Comparison of ENCODE assay signal across 24 cellular contexts in the genomic region with DNA sequence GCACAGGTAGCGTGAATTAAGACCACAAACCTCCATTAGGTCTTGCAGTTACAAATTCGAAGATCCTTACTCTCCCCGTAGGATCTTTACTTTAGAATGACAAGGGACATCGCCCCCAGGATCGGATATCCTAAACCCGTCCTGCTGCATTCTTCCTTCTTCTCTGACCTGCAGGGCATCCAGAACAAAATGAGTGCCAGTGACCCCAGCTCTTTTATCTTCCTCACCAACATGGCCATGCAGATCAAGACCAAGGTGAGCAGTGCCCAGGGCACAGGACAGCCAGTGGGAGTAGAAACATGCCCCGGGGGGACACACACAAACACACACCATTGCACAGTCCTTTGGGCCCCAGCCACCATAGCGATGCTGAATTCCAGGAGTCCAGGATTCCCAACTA. TPM values are rescaled to one million over a fixed set of nuclear protein-coding genes. Genes with fewer than 3 reads are reported as not detected.
DNase-seq lines count a peak whose midpoint lies in the region; ATAC-seq and TF ChIP-seq lines count a peak whose summit lies in the region.
"Had no signal": no experiment of that assay in that cellular context is flagged by ENCODE, and none has a peak within 500 bp of the region (broad histone marks: within the 10 kb centered on the region; RNA-seq: fewer than 3 reads in every experiment).

No MANE protein-coding gene starts in this region.

- H3K4me3 ChIP-seq in iPS DF 6.9 (ENCODE audit: low read length) (no peak overlapping the region), neutrophil (ENCODE audit: low read depth in 1 of 2, low read length in 1 of 2) (no peak overlapping the region)
- H3K4me3 ChIP-seq: A549, SJSA1 had no signal

- peaks cover 2% of the 10 kb centered on the region; the same call in 1 of the 2 replicates for H3K4me1 ChIP-seq in iPS DF 6.9 (ENCODE audit: control insufficient read depth, insufficient read depth, low read length)
- H3K4me1 ChIP-seq in neutrophil (ENCODE audit: control insufficient read depth in 1 of 2, insufficient read depth in 1 of 2, low read depth in 1 of 2, low read length in 1 of 2): peaks cover 29 to 57% of the 10 kb centered on the region in 2 experiments
- H3K4me1 ChIP-seq: A549, SJSA1 had no signal

- no peak overlapping the region for H3K4me3 Mint-ChIP-seq in T-helper 17 cell
- H3K4me3 Mint-ChIP-seq in activated naive CD8-positive, alpha-beta T cell treated with anti-CD3 and anti-CD28 coated beads, Interleukin-2, amount 50 U/mL, for 24 hours: no peak overlapping the region
- H3K4me3 Mint-ChIP-seq: CD8-positive, alpha-beta memory T cell had no signal

- WGBS in iPS DF 6.9 (ENCODE audit: insufficient coverage, insufficient read length): no CpG with 5 or more reads among the region's 8 CpGs

- H3K27me3 ChIP-seq in iPS DF 6.9 (ENCODE audit: control insufficient read depth, insufficient read depth, low read length): no peaks in the 10 kb centered on the region
- H3K27me3 ChIP-seq in neutrophil: no peaks in the 10 kb centered on the region
- H3K27me3 ChIP-seq: SJSA1 had no signal

- H3K36me3 Mint-ChIP-seq in T-helper 17 cell (ENCODE audit: low read depth): no peaks in the 10 kb centered on the region
- H3K36me3 Mint-ChIP-seq in activated naive CD8-positive, alpha-beta T cell treated with anti-CD3 and anti-CD28 coated beads, Interleukin-2, amount 50 U/mL, for 24 hours (ENCODE audit: low read depth): no peaks in the 10 kb centered on the region
- H3K36me3 Mint-ChIP-seq: CD8-positive, alpha-beta memory T cell had no signal

- peak; percentile 81 for DNase-seq in ELF-1 (ENCODE audit: low read depth, low spot score)
- DNase-seq in T-helper 17 cell: no peak
- peak; percentile 2 for DNase-seq in iPS DF 6.9 (ENCODE audit: low read depth, low spot score)
- no peak for DNase-seq in activated naive CD8-positive, alpha-beta T cell treated with anti-CD3 and anti-CD28 coated beads, Interleukin-2, amount 50 U/mL, for 24 hours
- DNase-seq in COR-L47 (lab: John Stamatoyannopoulos, UW): no peak
- no peak for DNase-seq in NCI-H2029 treated with DMSO at 0.1 percent for 48 hours (lab: John Stamatoyannopoulos, UW)
- DNase-seq in dedifferentiated amniotic fluid mesenchymal stem cell (ENCODE audit: extremely low spot score): no peak
- DNase-seq: CD8-positive, alpha-beta memory T cell; GOT3; NCI-H1092; NCI-H1436; NCI-H187; NCI-H2171 treated with DMSO at 0.1 percent for 48 hours; NCI-H345; NCI-H524 treated with DMSO at 0.1 percent for 48 hours; NCI-H774; Right ventricle myocardium superior had no signal

- TF ChIP-seq CTCF in neutrophil (IDR thresholded peaks at IDR 0.05): no peak

- peak overlapping the region; percentile 29 for H3K27ac Mint-ChIP-seq in T-helper 17 cell
- H3K27ac Mint-ChIP-seq in activated naive CD8-positive, alpha-beta T cell treated with anti-CD3 and anti-CD28 coated beads, Interleukin-2, amount 50 U/mL, for 24 hours: no peak overlapping the region
- H3K27ac Mint-ChIP-seq: CD8-positive, alpha-beta memory T cell had no signal

- H3K27ac ChIP-seq in iPS DF 6.9 (ENCODE audit: low read length) (no peak overlapping the region), neutrophil (peak overlapping the region; percentile 93)
- H3K27ac ChIP-seq: A549, C4-2B, SJSA1 had no signal

- no peaks in the 10 kb centered on the region for H3K27me3 Mint-ChIP-seq in T-helper 17 cell
- no peaks in the 10 kb centered on the region for H3K27me3 Mint-ChIP-seq in activated naive CD8-positive, alpha-beta T cell treated with anti-CD3 and anti-CD28 coated beads, Interleukin-2, amount 50 U/mL, for 24 hours

- H3K36me3 ChIP-seq in iPS DF 6.9 (ENCODE audit: control insufficient read depth, insufficient read depth, low read length) (no peaks in the 10 kb centered on the region), neutrophil (no peaks in the 10 kb centered on the region)
- H3K36me3 ChIP-seq: SJSA1 had no signal

- no peak for ATAC-seq in T-helper 17 cell
- ATAC-seq in activated naive CD8-positive, alpha-beta T cell treated with anti-CD3 and anti-CD28 coated beads, Interleukin-2, amount 50 U/mL, for 24 hours: no peak
- ATAC-seq: A549, HCT116 had no signal

- H3K4me1 Mint-ChIP-seq in T-helper 17 cell: peaks cover 3% of the 10 kb centered on the region
- no peaks in the 10 kb centered on the region for H3K4me1 Mint-ChIP-seq in activated naive CD8-positive, alpha-beta T cell treated with anti-CD3 and anti-CD28 coated beads, Interleukin-2, amount 50 U/mL, for 24 hours
- H3K4me1 Mint-ChIP-seq: CD8-positive, alpha-beta memory T cell had no signal

- H3K9me3 Mint-ChIP-seq in activated naive CD8-positive, alpha-beta T cell treated with anti-CD3 and anti-CD28 coated beads, Interleukin-2, amount 50 U/mL, for 24 hours: no peaks in the 10 kb centered on the region

- no peaks in the 10 kb centered on the region for H3K9me3 ChIP-seq in T-helper 17 cell (ENCODE audit: control insufficient read depth, low read length, poor library complexity, severe bottlenecking)
- H3K9me3 ChIP-seq in iPS DF 6.9 (ENCODE audit: control insufficient read depth, insufficient read depth, low read length): no peaks in the 10 kb centered on the region
- H3K9me3 ChIP-seq in neutrophil: no peaks in the 10 kb centered on the region
- H3K9me3 ChIP-seq: A549, SJSA1 had no signal

RNA-seq across cellular contexts. Expression of gene MPEG1, which starts 42.6 kb away (rescaled TPM):
- total RNA-seq in T-helper 17 cell: 10 to 100 TPM in 1 of 2 donors, 1 to 10 TPM in 1; 5.4 to 12.0 TPM
- total RNA-seq: G401, RPMI7951, SJSA1 had no signal

Comparison
In these comparisons a context has a peak if more than half of its experiments do, and no peak if none do; other contexts are left out.
1. DNase-seq: peak in ELF-1 (single experiment) and iPS DF 6.9 (single experiment); none in T-helper 17 cell (0 of 3), activated naive CD8-positive, alpha-beta T cell treated with anti-CD3 and anti-CD28 coated beads, Interleukin-2, amount 50 U/mL, for 24 hours (single experiment), COR-L47 (single experiment), NCI-H2029 treated with DMSO at 0.1 percent for 48 hours (single experiment) and dedifferentiated amniotic fluid mesenchymal stem cell (single experiment).